16 cellular contexts compared by ENCODE assay signal in the genomic region with DNA sequence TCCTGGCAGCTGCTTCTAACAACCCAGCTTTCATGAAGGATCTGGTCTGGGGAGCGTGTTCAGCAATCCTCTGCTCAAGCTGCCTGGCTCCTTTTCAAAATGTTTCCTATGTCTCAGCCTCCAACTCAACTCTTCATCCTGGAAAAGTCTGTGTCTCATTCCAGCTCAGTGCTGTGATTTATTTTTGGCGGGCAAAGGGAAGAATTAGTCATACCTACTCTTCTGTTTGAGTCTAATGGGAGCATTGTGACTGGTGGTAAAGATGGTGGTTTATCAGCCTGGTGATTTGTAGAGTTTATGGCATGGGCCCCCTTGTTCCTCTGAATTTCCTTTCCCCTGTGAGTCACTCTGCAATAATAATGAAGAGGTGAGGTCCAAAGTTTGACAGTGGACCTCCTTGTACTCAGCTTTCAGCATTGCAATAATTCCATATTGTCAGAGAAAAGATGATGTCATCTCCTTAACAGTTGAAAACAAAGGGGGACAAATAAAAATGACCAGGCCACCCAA.
DNase-seq lines count a peak whose midpoint lies in the region; ATAC-seq, FAIRE-seq and TF ChIP-seq lines count a peak whose summit lies in the region.
"Had no signal": no experiment of that assay in that cellular context is flagged by ENCODE, and none has a peak within 500 bp of the region (broad histone marks: within the 10 kb centered on the region; RNA-seq: fewer than 3 reads in every experiment).

No MANE protein-coding gene starts in this region.

- POLR2A ChIA-PET in AG04450 (lab: Yijun Ruan, JAX) = no interaction called here

- no peak for FAIRE-seq in GM19239 (lab: Jason Lieb, UNC)

- no peaks in the 10 kb centered on the region for H3K27me3 ChIP-seq in AG04450 (ENCODE audit: control insufficient read depth, insufficient read depth, low read length)
- H3K27me3 ChIP-seq: brain microvascular endothelial cell had no signal

- H3K4me3 Mint-ChIP-seq in HFFc6 (no peak overlapping the region; the same call in 1 of the 2 replicates), brain (no peak overlapping the region)
- H3K4me3 Mint-ChIP-seq: B cell; mesothelial cell of epicardium; T-helper 1 cell treated with Interleukin-12 subunit alpha and Interleukin-12 subunit beta and Interleukin-4 antibody, amounts not matched to agents 30 μg/mL and 1 μg/mL, for 36 hours had no signal

- H3K9me3 Mint-ChIP-seq in HFFc6 (no peaks in the 10 kb centered on the region), brain (peaks cover 0 to 3% (median 0%) of the 10 kb centered on the region in 5 experiments)
- H3K9me3 Mint-ChIP-seq: activated T-helper 2 cell treated with anti-CD3 and anti-CD28 coated beads, Interferon-gamma antibody, Interleukin-2, Interleukin-4, amounts not matched to agents 10 μg/mL and 5 μg/mL and 100 μg/mL, durations not matched to agents 14 hours and 24 hours and 36 hours; mesothelial cell of epicardium; T-helper 1 cell treated with Interleukin-12 subunit alpha and Interleukin-12 subunit beta and Interleukin-4 antibody, amounts not matched to agents 30 μg/mL and 1 μg/mL, for 36 hours had no signal

- peak overlapping the region; percentile 46 for H3K27ac Mint-ChIP-seq in HFFc6
- peak overlapping the region; percentile 19 to 63 (median 36) for H3K27ac Mint-ChIP-seq in brain
- H3K27ac Mint-ChIP-seq: activated T-helper 2 cell treated with anti-CD3 and anti-CD28 coated beads, Interferon-gamma antibody, Interleukin-2, Interleukin-4, amounts not matched to agents 10 μg/mL and 5 μg/mL and 100 μg/mL, durations not matched to agents 14 hours and 24 hours and 36 hours; B cell; mesothelial cell of epicardium; progenitor cell of endocrine pancreas; T-helper 1 cell treated with Interleukin-12 subunit alpha and Interleukin-12 subunit beta and Interleukin-4 antibody, amounts not matched to agents 30 μg/mL and 1 μg/mL, for 36 hours had no signal

- H3K36me3 Mint-ChIP-seq in HFFc6 (ENCODE audit: low read depth) (no peaks in the 10 kb centered on the region), brain (no peaks in the 10 kb centered on the region)
- H3K36me3 Mint-ChIP-seq: mesothelial cell of epicardium had no signal

- TF ChIP-seq CTCF in AG04450 (IDR thresholded peaks at IDR 0.05; ENCODE audit: low read depth, low read length) (no peak), HFFc6 (IDR thresholded peaks at IDR 0.05) (no peak), brain (conservative IDR thresholded peaks at IDR 0.05) (no peak)

- CTCF ChIA-PET in AG04450 (lab: Charles Lee) = interaction anchor here (2.4 kb wide), 1 partner anchor 93 kb away, joined by 12 read pairs; no protein-coding TSS in a partner anchor

- no peaks in the 10 kb centered on the region for H3K27me3 Mint-ChIP-seq in HFFc6 (ENCODE audit: insufficient read depth)
- peaks cover 4% of the 10 kb centered on the region for H3K27me3 Mint-ChIP-seq in brain

- H3K27ac ChIP-seq in AG04450 (ENCODE audit: low read depth, low read length) = no peak overlapping the region
- H3K27ac ChIP-seq: brain microvascular endothelial cell had no signal

- no peaks in the 10 kb centered on the region for H3K9me3 ChIP-seq in AG04450 (ENCODE audit: control insufficient read depth, insufficient read depth, low read length)

- H3K4me1 Mint-ChIP-seq in HFFc6 (ENCODE audit: low read depth) = peaks cover 68% of the 10 kb centered on the region
- peaks cover 37% of the 10 kb centered on the region for H3K4me1 Mint-ChIP-seq in brain
- H3K4me1 Mint-ChIP-seq: B cell had no signal

- H3K4me3 ChIP-seq in AG04450 (ENCODE audit: low read depth, low read length) = no peak overlapping the region

- no peak for ATAC-seq in HG03469 (IDR thresholded peaks at IDR 0.05; ENCODE audit: unreplicated experiment)

- DNase-seq in AG04450 (ENCODE audit: low read depth, low spot score) (peak; percentile 38), HFFc6 (peak; percentile 74), kidney glomerular epithelial cell (lab: John Stamatoyannopoulos, UW) (peak; percentile 13), GM19239 (ENCODE audit: insufficient read length, low spot score) (no peak), NCI-H1417 treated with DMSO at 0.1 percent for 48 hours (lab: John Stamatoyannopoulos, UW) (no peak)
- DNase-seq in activated CD4-positive, alpha-beta T cell treated with anti-CD3 and anti-CD28 coated beads, Interleukin-2, amount 50 U/mL, for 1 hour = no peak
- DNase-seq: activated CD4-positive, alpha-beta T cell treated with anti-CD3 and anti-CD28 coated beads, Interleukin-2, amount 50 U/mL, for 4 hours; brain microvascular endothelial cell; stimulated activated CD4-positive, alpha-beta T cell treated with anti-CD3 and anti-CD28 coated beads, Interleukin-2, amount 100 ng/mL, for 24 hours had no signal

Comparison
In these comparisons a context has a peak if more than half of its experiments do, and no peak if none do; other contexts are left out.
1. DNase-seq: peak in AG04450 (single experiment), HFFc6 (single experiment) and kidney glomerular epithelial cell (single experiment); none in GM19239 (single experiment), NCI-H1417 treated with DMSO at 0.1 percent for 48 hours (single experiment) and activated CD4-positive, alpha-beta T cell treated with anti-CD3 and anti-CD28 coated beads, Interleukin-2, amount 50 U/mL, for 1 hour (single experiment).